Comparison of ENCODE assay signal across 10 cellular contexts in the genomic region with DNA sequence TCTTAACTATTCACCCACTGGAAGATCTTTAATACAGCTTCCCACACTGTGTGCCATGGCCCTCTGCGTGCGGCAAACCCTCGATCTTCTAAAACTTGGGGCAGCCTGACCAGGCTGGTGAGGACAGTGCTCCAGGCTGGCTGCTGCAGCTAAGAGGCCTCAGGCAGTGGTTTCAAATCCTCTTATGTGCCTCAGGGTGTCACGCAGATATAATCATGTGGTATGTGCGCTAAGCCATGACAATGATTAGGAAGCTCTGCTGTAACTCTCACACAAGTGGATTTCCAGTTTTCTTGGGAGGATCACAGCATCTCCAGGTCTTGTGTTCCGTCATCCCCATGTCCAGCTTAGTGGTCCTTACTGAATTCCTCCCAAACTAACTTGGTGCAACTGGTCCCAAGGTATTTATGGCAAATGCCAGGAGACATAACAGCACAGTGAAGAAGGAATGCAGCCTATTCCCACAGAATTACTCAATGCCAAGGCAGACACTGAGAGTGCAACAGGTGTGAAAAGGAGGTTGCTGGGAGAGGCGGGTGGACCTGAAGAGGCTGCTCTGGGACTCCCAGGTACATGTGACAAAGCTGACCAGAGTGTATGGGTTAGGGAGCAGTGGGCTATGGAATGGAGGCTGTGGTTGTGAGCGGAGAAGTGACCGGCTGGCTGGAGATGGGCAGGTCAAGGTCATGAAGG. TPM values are rescaled to one million over a fixed set of nuclear protein-coding genes. Genes with fewer than 3 reads are reported as not detected.
A peak's percentile ranks its signal among the peaks of the same experiment; 100 is the strongest.
DNase-seq lines count a peak whose midpoint lies in the region; ATAC-seq and TF ChIP-seq lines count a peak whose summit lies in the region.
"Had no signal": no experiment of that assay in that cellular context is flagged by ENCODE, and none has a peak within 500 bp of the region (broad histone marks: within the 10 kb centered on the region; RNA-seq: fewer than 3 reads in every experiment).

No MANE protein-coding gene starts in this region.

- no peaks in the 10 kb centered on the region for H3K9me3 ChIP-seq in CD8-positive, alpha-beta memory T cell (ENCODE audit: low read length)
- H3K9me3 ChIP-seq in HEK293 (ENCODE audit: control insufficient read depth, insufficient read depth, low read depth, low read length), result no peaks in the 10 kb centered on the region
- H3K9me3 ChIP-seq: gastroesophageal sphincter had no signal

- intact Hi-C loops in activated T-helper 1 cell treated with anti-CD3 and anti-CD28 coated beads, Interleukin-12 subunit alpha, Interleukin-12 subunit beta, Interleukin-2, Interleukin-4 antibody, amounts not matched to agents 30 ng/mL and 10 ng/mL and 1 ng/mL, durations not matched to agents 14 hours and 24 hours and 36 hours (cut with micrococcal nuclease), result loop anchor here (5.0 kb wide), 2 partner anchors 988 to 1173 kb away; partner anchors contain the start of gene GOT1

- no peaks in the 10 kb centered on the region for H3K27me3 ChIP-seq in CD8-positive, alpha-beta memory T cell (ENCODE audit: insufficient read depth, low read length, poor library complexity, severe bottlenecking)
- H3K27me3 ChIP-seq: gastroesophageal sphincter had no signal

- peaks cover 5 to 60% (median 18%) of the 10 kb centered on the region in 3 donors for H3K36me3 Mint-ChIP-seq in CD8-positive, alpha-beta memory T cell
- peaks cover 39% of the 10 kb centered on the region for H3K36me3 Mint-ChIP-seq in activated T-helper 1 cell treated with anti-CD3 and anti-CD28 coated beads, Interleukin-12 subunit alpha, Interleukin-12 subunit beta, Interleukin-2, Interleukin-4 antibody, amounts not matched to agents 30 ng/mL and 10 ng/mL and 1 ng/mL, durations not matched to agents 14 hours and 24 hours and 36 hours (ENCODE audit: low read depth)
- H3K36me3 Mint-ChIP-seq in natural killer cell treated with Interleukin-12 subunit alpha and Interleukin-12 subunit beta and Interleukin-15 and Interleukin-18, amount 100 ng/mL, for 72 hours, result peaks cover 29% of the 10 kb centered on the region

- H3K27me3 Mint-ChIP-seq in CD8-positive, alpha-beta memory T cell, result peaks cover 0 to 1% of the 10 kb centered on the region in 2 donors
- H3K27me3 Mint-ChIP-seq in activated T-helper 1 cell treated with anti-CD3 and anti-CD28 coated beads, Interleukin-12 subunit alpha, Interleukin-12 subunit beta, Interleukin-2, Interleukin-4 antibody, amounts not matched to agents 30 ng/mL and 10 ng/mL and 1 ng/mL, durations not matched to agents 14 hours and 24 hours and 36 hours (ENCODE audit: insufficient read depth), result peaks cover 3% of the 10 kb centered on the region
- no peaks in the 10 kb centered on the region for H3K27me3 Mint-ChIP-seq in natural killer cell treated with Interleukin-12 subunit alpha and Interleukin-12 subunit beta and Interleukin-15 and Interleukin-18, amount 100 ng/mL, for 72 hours

- POLR2A ChIA-PET in CD8-positive, alpha-beta memory T cell (lab: Charles Lee), result no interaction called here
- POLR2A ChIA-PET in HEK293 (lab: Yijun Ruan, JAX), result interaction anchor here (1.7 kb wide), 1 partner anchor 16 kb away, joined by 5 read pairs; no protein-coding TSS in a partner anchor

- DNase-seq in CD8-positive, alpha-beta memory T cell, result no peak
- DNase-seq in activated T-helper 1 cell treated with anti-CD3 and anti-CD28 coated beads, Interleukin-12 subunit alpha, Interleukin-12 subunit beta, Interleukin-2, Interleukin-4 antibody, amounts not matched to agents 30 ng/mL and 10 ng/mL and 1 ng/mL, durations not matched to agents 14 hours and 24 hours and 36 hours (ENCODE audit: low spot score), result no peak
- no peak for DNase-seq in natural killer cell treated with Interleukin-12 subunit alpha and Interleukin-12 subunit beta and Interleukin-15 and Interleukin-18, amount 100 ng/mL, for 72 hours (ENCODE audit: low spot score)
- DNase-seq in DMS114 treated with DMSO at 0.1 percent for 48 hours (lab: John Stamatoyannopoulos, UW; ENCODE audit: unreplicated experiment) (no peak), NCI-H146 (lab: John Stamatoyannopoulos, UW) (no peak)

- H3K4me1 Mint-ChIP-seq in CD8-positive, alpha-beta memory T cell, result peaks cover 57 to 68% (median 66%) of the 10 kb centered on the region in 3 donors
- peaks cover 39% of the 10 kb centered on the region for H3K4me1 Mint-ChIP-seq in activated T-helper 1 cell treated with anti-CD3 and anti-CD28 coated beads, Interleukin-12 subunit alpha, Interleukin-12 subunit beta, Interleukin-2, Interleukin-4 antibody, amounts not matched to agents 30 ng/mL and 10 ng/mL and 1 ng/mL, durations not matched to agents 14 hours and 24 hours and 36 hours (ENCODE audit: low read depth)
- peaks cover 42 to 44% of the 10 kb centered on the region in 2 donors for H3K4me1 Mint-ChIP-seq in natural killer cell treated with Interleukin-12 subunit alpha and Interleukin-12 subunit beta and Interleukin-15 and Interleukin-18, amount 100 ng/mL, for 72 hours (ENCODE audit: low read depth in 2 of 2)

- H3K4me1 ChIP-seq in CD8-positive, alpha-beta memory T cell (ENCODE audit: insufficient read depth, low read length), result peaks cover 19% of the 10 kb centered on the region
- H3K4me1 ChIP-seq in HEK293 (ENCODE audit: control insufficient read depth, insufficient read depth, low read length), result no peaks in the 10 kb centered on the region

- no peak overlapping the region for H3K27ac ChIP-seq in CD8-positive, alpha-beta memory T cell (ENCODE audit: low read depth, low read length)
- H3K27ac ChIP-seq in HEK293 (ENCODE audit: extremely low read depth, low read depth, low read length), result no peak overlapping the region

- no peak for ATAC-seq in natural killer cell treated with Interleukin-12 subunit alpha and Interleukin-12 subunit beta and Interleukin-15 and Interleukin-18, amount 100 ng/mL, for 72 hours
- ATAC-seq in GM21528 (IDR thresholded peaks at IDR 0.05; ENCODE audit: low FRiP score, unreplicated experiment) (no peak), GM18498 (IDR thresholded peaks at IDR 0.05; ENCODE audit: unreplicated experiment) (no peak)
- ATAC-seq: gastroesophageal sphincter, HCT116 had no signal

- peak overlapping the region; percentile 32 to 99 (median 87) for H3K27ac Mint-ChIP-seq in CD8-positive, alpha-beta memory T cell
- H3K27ac Mint-ChIP-seq in activated T-helper 1 cell treated with anti-CD3 and anti-CD28 coated beads, Interleukin-12 subunit alpha, Interleukin-12 subunit beta, Interleukin-2, Interleukin-4 antibody, amounts not matched to agents 30 ng/mL and 10 ng/mL and 1 ng/mL, durations not matched to agents 14 hours and 24 hours and 36 hours, result peak overlapping the region; percentile 51
- H3K27ac Mint-ChIP-seq in natural killer cell treated with Interleukin-12 subunit alpha and Interleukin-12 subunit beta and Interleukin-15 and Interleukin-18, amount 100 ng/mL, for 72 hours, result peak overlapping the region; percentile 14 to 72

- H3K9me3 Mint-ChIP-seq in CD8-positive, alpha-beta memory T cell, result no peaks in the 10 kb centered on the region
- H3K9me3 Mint-ChIP-seq in activated T-helper 1 cell treated with anti-CD3 and anti-CD28 coated beads, Interleukin-12 subunit alpha, Interleukin-12 subunit beta, Interleukin-2, Interleukin-4 antibody, amounts not matched to agents 30 ng/mL and 10 ng/mL and 1 ng/mL, durations not matched to agents 14 hours and 24 hours and 36 hours, result peaks cover 3% of the 10 kb centered on the region
- no peaks in the 10 kb centered on the region for H3K9me3 Mint-ChIP-seq in natural killer cell treated with Interleukin-12 subunit alpha and Interleukin-12 subunit beta and Interleukin-15 and Interleukin-18, amount 100 ng/mL, for 72 hours

- TF ChIP-seq CTCF in HEK293 (tag by site-specific recombination; IDR thresholded peaks at IDR 0.05), result no peak

- CTCF ChIA-PET in CD8-positive, alpha-beta memory T cell (lab: Charles Lee), result interaction anchor here (2.3 kb wide), 1 partner anchor 23 kb away, joined by 8 read pairs; no protein-coding TSS in a partner anchor
- CTCF ChIA-PET in HEK293 (lab: Yijun Ruan, JAX), result interaction anchor here (0.8 kb wide), 1 partner anchor 1337 kb away, joined by 3 read pairs; no protein-coding TSS in a partner anchor

- H3K36me3 ChIP-seq in CD8-positive, alpha-beta memory T cell (ENCODE audit: insufficient read depth, low read length), result peaks cover 7% of the 10 kb centered on the region
- H3K36me3 ChIP-seq in HEK293 (ENCODE audit: control insufficient read depth in 2 of 2, insufficient read depth in 1 of 2, low read length in 2 of 2), result peaks cover 20 to 56% of the 10 kb centered on the region in 2 experiments

- peak overlapping the region; percentile 33 to 98 (median 93) for H3K4me3 Mint-ChIP-seq in CD8-positive, alpha-beta memory T cell
- peak overlapping the region; percentile 92 for H3K4me3 Mint-ChIP-seq in activated T-helper 1 cell treated with anti-CD3 and anti-CD28 coated beads, Interleukin-12 subunit alpha, Interleukin-12 subunit beta, Interleukin-2, Interleukin-4 antibody, amounts not matched to agents 30 ng/mL and 10 ng/mL and 1 ng/mL, durations not matched to agents 14 hours and 24 hours and 36 hours
- H3K4me3 Mint-ChIP-seq in natural killer cell treated with Interleukin-12 subunit alpha and Interleukin-12 subunit beta and Interleukin-15 and Interleukin-18, amount 100 ng/mL, for 72 hours, result peak overlapping the region; percentile 78

- H3K4me3 ChIP-seq in CD8-positive, alpha-beta memory T cell (ENCODE audit: low read length), result no peak overlapping the region
- H3K4me3 ChIP-seq in HEK293 (ENCODE audit: low read depth, low read length), result no peak overlapping the region
- H3K4me3 ChIP-seq: gastroesophageal sphincter had no signal

RNA-seq across cellular contexts. Expression of gene HPS1, which starts 2.3 kb away (rescaled TPM):
- total RNA-seq in CD8-positive, alpha-beta memory T cell, result 10 to 100 TPM; 50.5 to 58.3 TPM
- 89.8 TPM for polyA plus RNA-seq in CD8-positive, alpha-beta memory T cell
- 56.1 and 63.1 TPM in 2 replicates for total RNA-seq in activated T-helper 1 cell treated with anti-CD3 and anti-CD28 coated beads, Interleukin-12 subunit alpha, Interleukin-12 subunit beta, Interleukin-2, Interleukin-4 antibody, amounts not matched to agents 30 ng/mL and 10 ng/mL and 1 ng/mL, durations not matched to agents 14 hours and 24 hours and 36 hours
- total RNA-seq in natural killer cell treated with Interleukin-12 subunit alpha and Interleukin-12 subunit beta and Interleukin-15 and Interleukin-18, amount 100 ng/mL, for 72 hours, result 100 to 1,000 TPM in 1 of 2 donors, 10 to 100 TPM in 1; 78.8 to 124 TPM

RNA-seq across cellular contexts. Expression of gene PYROXD2, which starts 29.5 kb away (rescaled TPM):
- total RNA-seq in CD8-positive, alpha-beta memory T cell, result 1 to 10 TPM; 3.6 to 4.0 TPM
- polyA plus RNA-seq in CD8-positive, alpha-beta memory T cell, result 5.3 TPM
- 2.8 and 2.9 TPM in 2 replicates for total RNA-seq in activated T-helper 1 cell treated with anti-CD3 and anti-CD28 coated beads, Interleukin-12 subunit alpha, Interleukin-12 subunit beta, Interleukin-2, Interleukin-4 antibody, amounts not matched to agents 30 ng/mL and 10 ng/mL and 1 ng/mL, durations not matched to agents 14 hours and 24 hours and 36 hours
- 1 to 10 TPM; 6.1 to 7.2 TPM for total RNA-seq in natural killer cell treated with Interleukin-12 subunit alpha and Interleukin-12 subunit beta and Interleukin-15 and Interleukin-18, amount 100 ng/mL, for 72 hours
